ENCODE assay signal across 9 cellular contexts in genomic region chr4:67746797-67747495, GRCh38. TPM values are rescaled to one million over a fixed set of nuclear protein-coding genes. Genes with fewer than 3 reads are reported as not detected.
A peak's percentile ranks its signal among the peaks of the same experiment; 100 is the strongest.
DNase-seq lines count a peak whose midpoint lies in the region; ATAC-seq, FAIRE-seq and TF ChIP-seq lines count a peak whose summit lies in the region.
"Had no signal": no experiment of that assay in that cellular context is flagged by ENCODE, and none has a peak within 500 bp of the region (broad histone marks: within the 10 kb centered on the region; RNA-seq: fewer than 3 reads in every experiment).

No MANE protein-coding gene starts in this region.

- H4K20me1 ChIP-seq in astrocyte (ENCODE audit: insufficient read depth, low read length) = no peaks in the 10 kb centered on the region

- peak overlapping the region; percentile 49 for H3K27ac Mint-ChIP-seq in astrocyte (ENCODE audit: unreplicated experiment)

- no peaks in the 10 kb centered on the region for H3K27me3 Mint-ChIP-seq in astrocyte (ENCODE audit: low read depth, unreplicated experiment)

- no peak overlapping the region for H3K4me3 Mint-ChIP-seq in astrocyte (ENCODE audit: unreplicated experiment)

- no peaks in the 10 kb centered on the region for H3K27me3 ChIP-seq in astrocyte (ENCODE audit: insufficient read depth, low read length)
- no peaks in the 10 kb centered on the region for H3K27me3 ChIP-seq in liver (ENCODE audit: control insufficient read depth in 4 of 4, insufficient read depth in 4 of 4, low read length in 3 of 4)

- WGBS in liver = 61% methylated on average over 5 of the region's 5 CpGs

- H3K4me2 ChIP-seq in astrocyte (ENCODE audit: low read length) = no peak overlapping the region

- H3K4me1 ChIP-seq in astrocyte (ENCODE audit: insufficient read depth, low read length) = peaks cover 6% of the 10 kb centered on the region
- no peaks in the 10 kb centered on the region for H3K4me1 ChIP-seq in liver (ENCODE audit: control insufficient read depth in 4 of 4, insufficient read depth in 4 of 4, low read length in 3 of 4)

- no peak overlapping the region for H3K9ac ChIP-seq in astrocyte (ENCODE audit: low read length)
- no peak overlapping the region for H3K9ac ChIP-seq in liver (ENCODE audit: low read depth in 1 of 2, low read length in 2 of 2)

- ATAC-seq in GM18858 (IDR thresholded peaks at IDR 0.05; ENCODE audit: unreplicated experiment) = peak; percentile 68
- no peak for ATAC-seq in HG02884 (IDR thresholded peaks at IDR 0.05; ENCODE audit: unreplicated experiment)

- H3K9me3 Mint-ChIP-seq in astrocyte (ENCODE audit: unreplicated experiment) = no peaks in the 10 kb centered on the region

- TF ChIP-seq CTCF in astrocyte (IDR thresholded peaks at IDR 0.05; ENCODE audit: insufficient read depth, low read depth, low read length) = peak; percentile 60
- peak; percentile 37 for TF ChIP-seq CTCF in liver (IDR thresholded peaks at IDR 0.05; ENCODE audit: low read depth, low read length, missing input control)

- FAIRE-seq in astrocyte (lab: Jason Lieb, UNC) = no peak

- H3K27ac ChIP-seq in astrocyte (ENCODE audit: low read depth, low read length) (no peak overlapping the region), liver (ENCODE audit: low read depth in 1 of 2, low read length in 2 of 2) (no peak overlapping the region)

- H3K4me3 ChIP-seq in astrocyte (ENCODE audit: insufficient read depth, low read depth, low read length) (no peak overlapping the region), liver (ENCODE audit: low read depth in 1 of 3, low read length in 3 of 3) (no peak overlapping the region)

- H3K9me3 ChIP-seq in astrocyte (ENCODE audit: insufficient read depth, low read depth, low read length) (no peaks in the 10 kb centered on the region), liver (ENCODE audit: control insufficient read depth in 4 of 4, low read length in 3 of 4) (no peaks in the 10 kb centered on the region)

- H3K36me3 ChIP-seq in astrocyte (ENCODE audit: insufficient read depth, low read length) = no peaks in the 10 kb centered on the region
- no peaks in the 10 kb centered on the region for H3K36me3 ChIP-seq in liver (ENCODE audit: control insufficient read depth in 4 of 4, insufficient read depth in 3 of 4, low read depth in 1 of 4, low read length in 3 of 4)

- DNase-seq in CMK (ENCODE audit: low read depth) (peak; percentile 18), LoVo (ENCODE audit: low spot score) (peak; percentile 49), astrocyte (ENCODE audit: low read depth) (peak; percentile 48), occipital lobe (lab: John Stamatoyannopoulos, UW) (no peak)
- no peak for DNase-seq in stimulated activated CD4-positive, alpha-beta T cell treated with anti-CD3 and anti-CD28 coated beads, Interleukin-15, amount 100 ng/mL, for 24 hours

- H3K79me2 ChIP-seq in astrocyte (ENCODE audit: insufficient read depth, low read length) = no peaks in the 10 kb centered on the region

- no peaks in the 10 kb centered on the region for H3K36me3 Mint-ChIP-seq in astrocyte (ENCODE audit: low read depth, unreplicated experiment)

- H3K4me1 Mint-ChIP-seq in astrocyte (ENCODE audit: low read depth, unreplicated experiment) = peaks cover 16% of the 10 kb centered on the region

- peak; percentile 48 to 54 for TF ChIP-seq RAD21 in liver (IDR thresholded peaks at IDR 0.05)

- no peak overlapping the region for H2AFZ ChIP-seq in astrocyte (ENCODE audit: low read depth, low read length)

TF ChIP-seq in liver, 16 proteins besides CTCF, POLR2A, EP300 and RAD21:
- TF ChIP-seq SP1 (IDR thresholded peaks at IDR 0.05) (no peak), FOXA2 (IDR thresholded peaks at IDR 0.05) (no peak), REST (IDR thresholded peaks at IDR 0.05) (no peak), MAX (IDR thresholded peaks at IDR 0.05) (no peak), ATF3 (IDR thresholded peaks at IDR 0.05) (no peak), RXRA (IDR thresholded peaks at IDR 0.05) (no peak), ZBTB33 (IDR thresholded peaks at IDR 0.05) (no peak)

RNA-seq across cellular contexts. Expression of gene GNRHR, which starts 7.2 kb away (rescaled TPM):
- not detected in 2 replicates for total RNA-seq in astrocyte
- not detected for total RNA-seq in liver
- under 1 TPM in 1 of 2 donors, not detected in 1; 0.15 TPM for polyA plus RNA-seq in liver
- not detected for total RNA-seq in occipital lobe
- total RNA-seq: pulmonary artery endothelial cell had no signal

RNA-seq across cellular contexts. Expression of gene UBA6, which starts 46.0 kb away (rescaled TPM):
- total RNA-seq in astrocyte (141 and 142 TPM in 2 replicates), liver (100 to 1,000 TPM in 1 of 2 donors, 10 to 100 TPM in 1; 19.0 to 122 TPM), occipital lobe (127 TPM)
- polyA plus RNA-seq in liver = 1 to 10 TPM; 8.4 TPM

Comparison
In these comparisons a context has a peak if more than half of its experiments do, and no peak if none do; other contexts are left out.
1. DNase-seq: peak in CMK (single experiment), LoVo (single experiment) and astrocyte (single experiment); none in stimulated activated CD4-positive, alpha-beta T cell treated with anti-CD3 and anti-CD28 coated beads, Interleukin-15, amount 100 ng/mL, for 24 hours (single experiment) and occipital lobe (single experiment).